27 cellular contexts compared by ENCODE assay signal in genomic region chr9:81202292-81202691, GRCh38.
"Had no signal": no experiment of that assay in that cellular context is flagged by ENCODE, and none has a peak within 500 bp of the region (broad histone marks: within the 10 kb centered on the region; RNA-seq: fewer than 3 reads in every experiment).

No MANE protein-coding gene starts in this region.

- H3K27ac ChIP-seq: neural progenitor cell, neutrophil, pancreas, psoas muscle, right lobe of liver, sigmoid colon, stomach, thoracic aorta, thyroid gland, tibial nerve, upper lobe of left lung, vagina had no signal

- H3K4me2 ChIP-seq: neural progenitor cell had no signal

- H3K4me3 Mint-ChIP-seq: natural killer cell; nephron; neural progenitor cell; stimulated activated effector memory CD8-positive, alpha-beta T cell treated with anti-CD3 and anti-CD28 coated beads, Interleukin-12 subunit alpha, Interleukin-12 subunit beta, amount 100 ng/mL, for 72 hours; stimulated activated naive B cell treated with anti-CD40 and anti-IgM and Interleukin-4, amounts not matched to agents 10 μg/mL and 1 μg/mL and 100 μg/mL, for 72 hours; stimulated activated naive CD8-positive, alpha-beta T cell treated with anti-CD3 and anti-CD28 coated beads, Interleukin-15, Interleukin-2, amounts not matched to agents 100 ng/mL and 50 ng/mL, for 24 hours had no signal

- H3K27me3 Mint-ChIP-seq: progenitor cell of endocrine pancreas; stimulated activated naive B cell treated with anti-CD40 and anti-IgM and Interleukin-4, amounts not matched to agents 10 μg/mL and 1 μg/mL and 100 μg/mL, for 72 hours; stimulated activated naive CD8-positive, alpha-beta T cell treated with anti-CD3 and anti-CD28 coated beads, Interleukin-15, Interleukin-2, amounts not matched to agents 100 ng/mL and 50 ng/mL, for 24 hours had no signal

- H3K27me3 ChIP-seq: neural progenitor cell, neutrophil, pancreas, right lobe of liver, sigmoid colon, stomach, thyroid gland, tibial nerve, upper lobe of left lung, vagina had no signal

- H3K9me3 ChIP-seq: neutrophil, pancreas, psoas muscle, right lobe of liver, sigmoid colon, thoracic aorta, thyroid gland, tibial nerve, vagina had no signal

- H3K9ac ChIP-seq: neural progenitor cell had no signal

- H3K4me3 ChIP-seq: neural progenitor cell, pancreas, psoas muscle, right lobe of liver, sigmoid colon, stomach, thoracic aorta, thyroid gland, tibial nerve, upper lobe of left lung, vagina had no signal

- H2AFZ ChIP-seq: neural progenitor cell had no signal

- H3K36me3 ChIP-seq: neural progenitor cell, neutrophil, pancreas, right lobe of liver, sigmoid colon, stomach, thoracic aorta, thyroid gland, tibial nerve, upper lobe of left lung, vagina had no signal

- H3K36me3 Mint-ChIP-seq: natural killer cell; neural progenitor cell; stimulated activated effector memory CD8-positive, alpha-beta T cell treated with anti-CD3 and anti-CD28 coated beads, Interleukin-12 subunit alpha, Interleukin-12 subunit beta, amount 100 ng/mL, for 72 hours; stimulated activated naive B cell treated with anti-CD40 and anti-IgM and Interleukin-4, amounts not matched to agents 10 μg/mL and 1 μg/mL and 100 μg/mL, for 72 hours had no signal

- FAIRE-seq: pancreas, small intestine, urothelium cell line had no signal

- H3K4me1 Mint-ChIP-seq: natural killer cell; nephron; neural progenitor cell; stimulated activated effector memory CD8-positive, alpha-beta T cell treated with anti-CD3 and anti-CD28 coated beads, Interleukin-12 subunit alpha, Interleukin-12 subunit beta, amount 100 ng/mL, for 72 hours; stimulated activated naive B cell treated with anti-CD40 and anti-IgM and Interleukin-4, amounts not matched to agents 10 μg/mL and 1 μg/mL and 100 μg/mL, for 72 hours had no signal

- ATAC-seq: natural killer cell; pancreas; psoas muscle; right cardiac atrium; right lobe of liver; stimulated activated effector memory CD8-positive, alpha-beta T cell treated with anti-CD3 and anti-CD28 coated beads, Interleukin-12 subunit alpha, Interleukin-12 subunit beta, amount 100 ng/mL, for 72 hours; stimulated activated naive B cell treated with anti-CD40 and anti-IgM and Interleukin-4, amounts not matched to agents 10 μg/mL and 1 μg/mL and 100 μg/mL, for 72 hours had no signal

- H3K27ac Mint-ChIP-seq: natural killer cell; nephron; neural progenitor cell; progenitor cell of endocrine pancreas; stimulated activated effector memory CD8-positive, alpha-beta T cell treated with anti-CD3 and anti-CD28 coated beads, Interleukin-12 subunit alpha, Interleukin-12 subunit beta, amount 100 ng/mL, for 72 hours; stimulated activated naive B cell treated with anti-CD40 and anti-IgM and Interleukin-4, amounts not matched to agents 10 μg/mL and 1 μg/mL and 100 μg/mL, for 72 hours; stimulated activated naive CD8-positive, alpha-beta T cell treated with anti-CD3 and anti-CD28 coated beads, Interleukin-15, Interleukin-2, amounts not matched to agents 100 ng/mL and 50 ng/mL, for 24 hours had no signal

- H3K9me3 Mint-ChIP-seq: stimulated activated naive CD8-positive, alpha-beta T cell treated with anti-CD3 and anti-CD28 coated beads, Interleukin-15, Interleukin-2, amounts not matched to agents 100 ng/mL and 50 ng/mL, for 24 hours had no signal

- DNase-seq: natural killer cell; nucleus accumbens; pancreas; psoas muscle; right cardiac atrium; right lobe of liver; sigmoid colon; small intestine; stimulated activated CD4-positive, alpha-beta T cell treated with anti-CD3 and anti-CD28 coated beads, Interleukin-15, amount 100 ng/mL, for 24 hours; stimulated activated CD4-positive, alpha-beta T cell treated with anti-CD3 and anti-CD28 coated beads, Interleukin-2, amount 100 ng/mL, for 24 hours; stimulated activated CD4-positive, alpha-beta T cell treated with anti-CD3 and anti-CD28 coated beads, Interleukin-2, amount 100 ng/mL, for 48 hours; stimulated activated CD4-positive, alpha-beta T cell treated with anti-CD3 and anti-CD28 coated beads, Interleukin-4, amount 100 ng/mL, for 24 hours; stimulated activated naive B cell treated with anti-CD40 and anti-IgM and Interleukin-4, amounts not matched to agents 10 μg/mL and 1 μg/mL and 100 μg/mL, for 72 hours; stimulated activated naive CD4-positive, alpha-beta T cell treated with Interleukin-2 at 50 U/mL for 16 hours; stomach; thyroid gland had no signal

- H3K4me1 ChIP-seq: neural progenitor cell, pancreas, psoas muscle, right lobe of liver, stomach, thyroid gland, tibial nerve, upper lobe of left lung, vagina had no signal
